11 cellular contexts compared by ENCODE assay signal in genomic region chr10:11179231-11180105, GRCh38.
DNase-seq lines count a peak whose midpoint lies in the region; ATAC-seq and TF ChIP-seq lines count a peak whose summit lies in the region.
"Had no signal": no experiment of that assay in that cellular context is flagged by ENCODE, and none has a peak within 500 bp of the region (broad histone marks: within the 10 kb centered on the region; RNA-seq: fewer than 3 reads in every experiment).

No MANE protein-coding gene starts in this region.

- H3K27ac ChIP-seq in CD4-positive, alpha-beta memory T cell (ENCODE audit: low read depth, low read length), result peak overlapping the region; percentile 96

- no peaks in the 10 kb centered on the region for H3K9me3 ChIP-seq in CD4-positive, alpha-beta memory T cell (ENCODE audit: control insufficient read depth in 1 of 2, low read length in 2 of 2)
- no peaks in the 10 kb centered on the region for H3K9me3 ChIP-seq in mononuclear cell (ENCODE audit: low read depth, low read length)
- H3K9me3 ChIP-seq: sigmoid colon had no signal

- H3K27me3 Mint-ChIP-seq in CD4-positive, alpha-beta memory T cell, result no peaks in the 10 kb centered on the region
- H3K27me3 Mint-ChIP-seq in activated naive CD8-positive, alpha-beta T cell, result no peaks in the 10 kb centered on the region

- H3K4me1 ChIP-seq in CD4-positive, alpha-beta memory T cell (ENCODE audit: insufficient read depth, low read length), result peaks cover 100% of the 10 kb centered on the region
- H3K4me1 ChIP-seq in mononuclear cell (ENCODE audit: insufficient read depth, low read length), result peaks cover 92% of the 10 kb centered on the region

- H3K9me3 Mint-ChIP-seq in CD4-positive, alpha-beta memory T cell, result peaks cover 0 to 2% (median 0%) of the 10 kb centered on the region in 8 donors
- peaks cover 6% of the 10 kb centered on the region for H3K9me3 Mint-ChIP-seq in activated naive CD8-positive, alpha-beta T cell (ENCODE audit: low read depth)
- H3K9me3 Mint-ChIP-seq: nephron progenitor cell had no signal

- ATAC-seq in HG03139 (IDR thresholded peaks at IDR 0.05; ENCODE audit: unreplicated experiment), result no peak

- DNase-seq in CD4-positive, alpha-beta memory T cell, result peak in 1 of 5 donors; percentile 53
- DNase-seq in GM12864 (ENCODE audit: low read depth) (no peak), GOT3 (lab: John Stamatoyannopoulos, UW) (no peak), A172 (ENCODE audit: low spot score) (no peak)
- DNase-seq: NCI-H2171 treated with DMSO at 0.1 percent for 48 hours, nephron progenitor cell, sigmoid colon had no signal

- intact Hi-C loops in CD4-positive, alpha-beta memory T cell (cut with micrococcal nuclease), result loop anchor here (1.0 to 10.0 kb wide), 5 partner anchors 29 to 435 kb away; partner anchors contain the start of gene USP6NL

- TF ChIP-seq CTCF in GM12864 (IDR thresholded peaks at IDR 0.05; ENCODE audit: low read depth, low read length, missing control alignments), result no peak

- peak overlapping the region in 2 of 8 donors; percentile 76 to 80 for H3K4me3 Mint-ChIP-seq in CD4-positive, alpha-beta memory T cell
- H3K4me3 Mint-ChIP-seq in activated naive CD8-positive, alpha-beta T cell, result peak overlapping the region; percentile 84
- H3K4me3 Mint-ChIP-seq: activated CD8-positive, alpha-beta T cell treated with anti-CD3 and anti-CD28 coated beads, Interleukin-2, amount 10 ng/mL, durations not matched to agents 7 days and 5 days; nephron progenitor cell had no signal

- POLR2A ChIA-PET in CD4-positive, alpha-beta memory T cell (lab: Charles Lee; ENCODE audit: partially characterized antibody), result interaction anchor here (0.7 to 18.3 kb wide), 22 partner anchors 8 to 176 kb away, joined by 3 to 1422 read pairs (median 4); no protein-coding TSS in a partner anchor

- H3K27me3 ChIP-seq in CD4-positive, alpha-beta memory T cell (ENCODE audit: insufficient read depth, low read length), result no peaks in the 10 kb centered on the region
- H3K27me3 ChIP-seq in mononuclear cell (ENCODE audit: insufficient read depth, low read length), result no peaks in the 10 kb centered on the region
- H3K27me3 ChIP-seq: sigmoid colon had no signal

- H3K36me3 Mint-ChIP-seq in CD4-positive, alpha-beta memory T cell, result peaks cover 56 to 79% of the 10 kb centered on the region in 2 donors
- H3K36me3 Mint-ChIP-seq in activated naive CD8-positive, alpha-beta T cell, result peaks cover 44% of the 10 kb centered on the region

- CTCF ChIA-PET in CD4-positive, alpha-beta memory T cell (lab: Charles Lee; ENCODE audit: partially characterized antibody), result interaction anchor here (0.9 to 7.8 kb wide), 7 partner anchors 13 to 91 kb away, joined by 3 to 101 read pairs (median 8); no protein-coding TSS in a partner anchor

- H3K4me3 ChIP-seq in CD4-positive, alpha-beta memory T cell (ENCODE audit: low read length in 2 of 2), result peak overlapping the region; percentile 13 to 20
- H3K4me3 ChIP-seq in GM12864 (ENCODE audit: low read depth, low read length), result peak overlapping the region; percentile 55
- H3K4me3 ChIP-seq in mononuclear cell (ENCODE audit: low read length), result peak overlapping the region; percentile 5
- H3K4me3 ChIP-seq: sigmoid colon had no signal

- peaks cover 36 to 89% (median 63%) of the 10 kb centered on the region in 4 donors for H3K4me1 Mint-ChIP-seq in CD4-positive, alpha-beta memory T cell
- peaks cover 36% of the 10 kb centered on the region for H3K4me1 Mint-ChIP-seq in activated naive CD8-positive, alpha-beta T cell (ENCODE audit: low read depth)

- H3K36me3 ChIP-seq in CD4-positive, alpha-beta memory T cell (ENCODE audit: insufficient read depth, low read length), result peaks cover 17% of the 10 kb centered on the region

- peak overlapping the region in 3 of 7 donors; percentile 97 to 100 (median 98) for H3K27ac Mint-ChIP-seq in CD4-positive, alpha-beta memory T cell
- no peak overlapping the region for H3K27ac Mint-ChIP-seq in activated naive CD8-positive, alpha-beta T cell
- H3K27ac Mint-ChIP-seq: activated CD8-positive, alpha-beta T cell treated with anti-CD3 and anti-CD28 coated beads, Interleukin-2, amount 10 ng/mL, durations not matched to agents 7 days and 5 days; nephron progenitor cell had no signal

Comparison
In these comparisons a context has a peak if more than half of its experiments do, and no peak if none do; other contexts are left out.
1. H3K4me3 ChIP-seq: peak in every context shown above with its lines; median percentile 55 in GM12864; 16 in CD4-positive, alpha-beta memory T cell; 5 in mononuclear cell.